ENCODE assay signal across 8 cellular contexts in genomic region chr15:38354321-38354929, GRCh38.
A peak's percentile ranks its signal among the peaks of the same experiment; 100 is the strongest.
DNase-seq lines count a peak whose midpoint lies in the region; ATAC-seq and TF ChIP-seq lines count a peak whose summit lies in the region.

No MANE protein-coding gene starts in this region.

- DNase-seq in Daoy (ENCODE audit: low read depth) (peak; percentile 59), fibroblast of pulmonary artery (ENCODE audit: low read depth) (peak; percentile 87), nucleus accumbens (lab: John Stamatoyannopoulos, UW) (peak in 44 of 56 donors; percentile 1 to 80 (median 24)), thyroid gland (peak; percentile 55 to 58)
- peak; percentile 54 for DNase-seq in activated T-cell treated with anti-CD3 and anti-CD28 coated beads, Interleukin-2, amount 50 U/mL, for 24 hours

- H3K27ac ChIP-seq in OCI-LY1 (ENCODE audit: low read depth, low read length, poor library complexity, severe bottlenecking): no peak overlapping the region
- no peak overlapping the region for H3K27ac ChIP-seq in thyroid gland

- no peak overlapping the region for H3K27ac Mint-ChIP-seq in activated T-cell treated with anti-CD3 and anti-CD28 coated beads, Interleukin-2, amount 50 U/mL, for 24 hours

- no peaks in the 10 kb centered on the region for H3K79me2 ChIP-seq in OCI-LY1 (ENCODE audit: insufficient read depth, low read length)

- no peak overlapping the region for H2AFZ ChIP-seq in OCI-LY1 (ENCODE audit: low read length)

- intact Hi-C loops in thyroid gland (cut with DNase I): loop anchor here (10.0 kb wide), 2 partner anchors 60 to 350 kb away; no protein-coding TSS in a partner anchor

- H3K4me1 ChIP-seq in OCI-LY1 (ENCODE audit: insufficient read depth, low read length, severe bottlenecking) (no peaks in the 10 kb centered on the region), thyroid gland (no peaks in the 10 kb centered on the region)

- no peaks in the 10 kb centered on the region for H4K20me1 ChIP-seq in OCI-LY1 (ENCODE audit: insufficient read depth, low read length)

- H3K4me3 ChIP-seq in OCI-LY1 (ENCODE audit: low read depth, low read length, poor library complexity, severe bottlenecking) (no peak overlapping the region), fibroblast of pulmonary artery (replicated peaks; ENCODE audit: low read depth, low read length) (no peak overlapping the region), thyroid gland (replicated peaks in 1 of 3) (no peak overlapping the region)

- H3K9me3 ChIP-seq in OCI-LY1 (ENCODE audit: low read length) (no peaks in the 10 kb centered on the region), thyroid gland (no peaks in the 10 kb centered on the region)

- no peaks in the 10 kb centered on the region for H3K36me3 Mint-ChIP-seq in activated T-cell treated with anti-CD3 and anti-CD28 coated beads, Interleukin-2, amount 50 U/mL, for 24 hours (ENCODE audit: low read depth)

- no peak overlapping the region for H3K9ac ChIP-seq in OCI-LY1 (ENCODE audit: low read length)

- H3K9me2 ChIP-seq in OCI-LY1 (ENCODE audit: low read depth, low read length): no peaks in the 10 kb centered on the region

- H3K9me3 Mint-ChIP-seq in activated T-cell treated with anti-CD3 and anti-CD28 coated beads, Interleukin-2, amount 50 U/mL, for 24 hours: no peaks in the 10 kb centered on the region

- H3K4me2 ChIP-seq in OCI-LY1 (ENCODE audit: low read length): no peak overlapping the region

- WGBS in thyroid gland, 2 donors: 48 to 52% methylated on average over 3 of the region's 3 CpGs

- ATAC-seq in HG03432 (IDR thresholded peaks at IDR 0.05; ENCODE audit: unreplicated experiment) (peak; percentile 56), GM21528 (IDR thresholded peaks at IDR 0.05; ENCODE audit: low FRiP score, unreplicated experiment) (no peak)

- H3K4me1 Mint-ChIP-seq in activated T-cell treated with anti-CD3 and anti-CD28 coated beads, Interleukin-2, amount 50 U/mL, for 24 hours (ENCODE audit: low read depth): no peaks in the 10 kb centered on the region

- H3K27me3 Mint-ChIP-seq in activated T-cell treated with anti-CD3 and anti-CD28 coated beads, Interleukin-2, amount 50 U/mL, for 24 hours: peaks cover 9% of the 10 kb centered on the region

- peak; percentile 84 for TF ChIP-seq CTCF in OCI-LY1 (IDR thresholded peaks at IDR 0.05; ENCODE audit: low read length)
- peak; percentile 83 for TF ChIP-seq CTCF in fibroblast of pulmonary artery (IDR thresholded peaks at IDR 0.05; ENCODE audit: low read length, missing control alignments)
- peak in 5 of 6 experiments; percentile 37 to 65 (median 61) for TF ChIP-seq CTCF in thyroid gland (IDR thresholded peaks at IDR 0.05)

- no peak overlapping the region for H3K4me3 Mint-ChIP-seq in activated T-cell treated with anti-CD3 and anti-CD28 coated beads, Interleukin-2, amount 50 U/mL, for 24 hours

- no peaks in the 10 kb centered on the region for H3K36me3 ChIP-seq in OCI-LY1 (ENCODE audit: insufficient read depth, low read length)
- peaks cover 18 to 21% of the 10 kb centered on the region in 2 donors for H3K36me3 ChIP-seq in thyroid gland

- H3F3A ChIP-seq in OCI-LY1 (ENCODE audit: insufficient read depth, low read length): no peaks in the 10 kb centered on the region

- H3K27me3 ChIP-seq in OCI-LY1 (ENCODE audit: insufficient read depth, low read length): no peaks in the 10 kb centered on the region
- no peaks in the 10 kb centered on the region for H3K27me3 ChIP-seq in thyroid gland

- no peak for TF ChIP-seq POLR2A in thyroid gland (IDR thresholded peaks at IDR 0.05)

Comparison
In these comparisons a context has a peak if more than half of its experiments do, and no peak if none do; other contexts are left out.
1. DNase-seq: peak in every context shown above with its lines; median percentile 87 in fibroblast of pulmonary artery; 59 in Daoy; 56 in thyroid gland; 54 in activated T-cell treated with anti-CD3 and anti-CD28 coated beads, Interleukin-2, amount 50 U/mL, for 24 hours; 24 in nucleus accumbens.